In the genomic region with DNA sequence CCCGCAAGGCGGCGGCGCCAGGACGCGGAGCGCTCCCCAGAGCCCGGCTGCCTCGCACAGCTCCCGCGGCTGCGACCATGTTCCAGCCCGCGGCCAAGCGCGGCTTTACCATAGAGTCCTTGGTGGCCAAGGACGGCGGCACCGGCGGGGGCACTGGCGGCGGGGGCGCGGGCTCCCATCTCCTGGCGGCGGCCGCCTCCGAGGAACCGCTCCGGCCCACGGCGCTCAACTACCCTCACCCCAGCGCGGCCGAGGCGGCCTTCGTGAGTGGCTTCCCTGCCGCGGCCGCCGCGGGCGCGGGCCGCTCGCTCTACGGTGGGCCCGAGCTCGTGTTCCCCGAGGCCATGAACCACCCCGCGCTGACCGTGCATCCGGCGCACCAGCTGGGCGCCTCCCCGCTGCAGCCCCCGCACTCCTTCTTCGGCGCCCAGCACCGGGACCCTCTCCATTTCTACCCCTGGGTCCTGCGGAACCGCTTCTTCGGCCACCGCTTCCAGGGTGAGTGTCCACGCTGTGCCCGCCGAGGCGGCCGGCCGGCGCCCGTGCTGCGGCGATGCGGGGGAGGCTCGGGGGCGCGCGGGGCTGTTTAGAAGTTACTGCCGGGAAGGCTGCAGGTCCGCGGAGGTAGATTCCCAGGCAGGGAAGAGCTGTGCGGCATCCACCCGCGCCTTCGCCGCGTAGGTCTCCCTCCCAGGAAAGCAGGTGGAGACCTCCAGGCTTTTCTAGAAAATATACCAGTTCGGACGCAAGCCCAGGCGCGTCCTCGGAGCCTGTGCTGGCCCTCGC, we compare ENCODE assay signal across 8 cellular contexts. TPM values are rescaled to one million over a fixed set of nuclear protein-coding genes. Genes with fewer than 3 reads are reported as not detected.
A peak's percentile ranks its signal among the peaks of the same experiment; 100 is the strongest.
DNase-seq lines count a peak whose midpoint lies in the region; ATAC-seq and TF ChIP-seq lines count a peak whose summit lies in the region.

No MANE protein-coding gene starts in this region.

- H4K20me1 ChIP-seq in smooth muscle cell (ENCODE audit: low read depth), result peaks cover 7% of the 10 kb centered on the region

- H3K79me2 ChIP-seq in smooth muscle cell (ENCODE audit: low read depth), result no peaks in the 10 kb centered on the region

- no peak overlapping the region for H3K27ac Mint-ChIP-seq in activated CD8-positive, alpha-beta T cell treated with anti-CD3 and anti-CD28 coated beads for 36 hours
- H3K27ac Mint-ChIP-seq in activated CD8-positive, alpha-beta T cell treated with anti-CD3 and anti-CD28 coated beads, Interleukin-2, amount 10 ng/mL, durations not matched to agents 7 days and 5 days, result no peak overlapping the region

- no peak for DNase-seq in activated CD8-positive, alpha-beta T cell treated with anti-CD3 and anti-CD28 coated beads for 36 hours
- no peak for DNase-seq in activated CD8-positive, alpha-beta T cell treated with anti-CD3 and anti-CD28 coated beads, Interleukin-2, amount 10 ng/mL, durations not matched to agents 7 days and 5 days
- DNase-seq in NCI-H69 (lab: John Stamatoyannopoulos, UW), result peak; percentile 70
- no peak for DNase-seq in esophagus muscularis mucosa (ENCODE audit: extremely low spot score)
- no peak for DNase-seq in smooth muscle cell (lab: John Stamatoyannopoulos, UW; ENCODE audit: unreplicated experiment)
- DNase-seq in inferior parietal cortex (ENCODE audit: extremely low spot score), result no peak

- no peak overlapping the region for H3K9ac ChIP-seq in smooth muscle cell (ENCODE audit: low read depth)

- TF ChIP-seq EP300 in esophagus muscularis mucosa (IDR thresholded peaks at IDR 0.05), result no peak

- peaks cover 80% of the 10 kb centered on the region for H3K27me3 Mint-ChIP-seq in activated CD8-positive, alpha-beta T cell treated with anti-CD3 and anti-CD28 coated beads for 36 hours
- H3K27me3 Mint-ChIP-seq in activated CD8-positive, alpha-beta T cell treated with anti-CD3 and anti-CD28 coated beads, Interleukin-2, amount 10 ng/mL, durations not matched to agents 7 days and 5 days (ENCODE audit: low read depth), result peaks cover 79% of the 10 kb centered on the region

- H3K4me3 ChIP-seq in esophagus muscularis mucosa (peak overlapping the region; percentile 47 to 57 (median 49)), smooth muscle cell (peak overlapping the region; percentile 36)

- peak overlapping the region; percentile 75 for H3K4me2 ChIP-seq in smooth muscle cell

- POLR2A ChIA-PET in activated CD8-positive, alpha-beta T cell treated with anti-CD3 and anti-CD28 coated beads for 36 hours (lab: Charles Lee), result interaction anchor here (0.8 kb wide), 1 partner anchor 8 kb away, joined by 4 read pairs; no protein-coding TSS in a partner anchor
- POLR2A ChIA-PET in activated CD8-positive, alpha-beta T cell treated with anti-CD3 and anti-CD28 coated beads, Interleukin-2, amount 10 ng/mL, durations not matched to agents 7 days and 5 days (lab: Charles Lee), result no interaction called here

- H2AFZ ChIP-seq in smooth muscle cell (ENCODE audit: low read depth), result no peak overlapping the region

- H3K36me3 ChIP-seq in esophagus muscularis mucosa (no peaks in the 10 kb centered on the region), smooth muscle cell (ENCODE audit: low read depth) (no peaks in the 10 kb centered on the region)

- TF ChIP-seq POLR2A in esophagus muscularis mucosa (IDR thresholded peaks at IDR 0.05; ENCODE audit: low read depth), result no peak

- ATAC-seq in activated CD8-positive, alpha-beta T cell treated with anti-CD3 and anti-CD28 coated beads for 36 hours, result peak; percentile 23
- ATAC-seq in activated CD8-positive, alpha-beta T cell treated with anti-CD3 and anti-CD28 coated beads, Interleukin-2, amount 10 ng/mL, durations not matched to agents 7 days and 5 days, result no peak
- ATAC-seq in GM19328 (IDR thresholded peaks at IDR 0.05; ENCODE audit: unreplicated experiment) (no peak), HG03565 (IDR thresholded peaks at IDR 0.05; ENCODE audit: unreplicated experiment) (no peak)

- CTCF ChIA-PET in activated CD8-positive, alpha-beta T cell treated with anti-CD3 and anti-CD28 coated beads for 36 hours (lab: Charles Lee), result interaction anchor here (1.2 to 3.3 kb wide), 5 partner anchors 9 to 56 kb away, joined by 3 to 23 read pairs (median 6); a partner anchor contains a TSS
- CTCF ChIA-PET in activated CD8-positive, alpha-beta T cell treated with anti-CD3 and anti-CD28 coated beads, Interleukin-2, amount 10 ng/mL, durations not matched to agents 7 days and 5 days (lab: Charles Lee), result interaction anchor here (1.6 to 2.8 kb wide), 3 partner anchors 8 to 56 kb away, joined by 5 to 10 read pairs (median 9); no protein-coding TSS in a partner anchor

- peak overlapping the region; percentile 41 for H3K4me3 Mint-ChIP-seq in activated CD8-positive, alpha-beta T cell treated with anti-CD3 and anti-CD28 coated beads for 36 hours
- H3K4me3 Mint-ChIP-seq in activated CD8-positive, alpha-beta T cell treated with anti-CD3 and anti-CD28 coated beads, Interleukin-2, amount 10 ng/mL, durations not matched to agents 7 days and 5 days, result no peak overlapping the region

- H3K36me3 Mint-ChIP-seq in activated CD8-positive, alpha-beta T cell treated with anti-CD3 and anti-CD28 coated beads for 36 hours (ENCODE audit: low read depth), result no peaks in the 10 kb centered on the region
- no peaks in the 10 kb centered on the region for H3K36me3 Mint-ChIP-seq in activated CD8-positive, alpha-beta T cell treated with anti-CD3 and anti-CD28 coated beads, Interleukin-2, amount 10 ng/mL, durations not matched to agents 7 days and 5 days (ENCODE audit: low read depth)

- TF ChIP-seq CTCF in activated CD8-positive, alpha-beta T cell treated with anti-CD3 and anti-CD28 coated beads for 36 hours (IDR thresholded peaks at IDR 0.05), result no peak
- TF ChIP-seq CTCF in esophagus muscularis mucosa (IDR thresholded peaks at IDR 0.05) (no peak), smooth muscle cell (IDR thresholded peaks at IDR 0.05; ENCODE audit: borderline replicate concordance, insufficient read depth, poor library complexity, severe bottlenecking) (no peak)

- intact Hi-C loops in activated CD8-positive, alpha-beta T cell treated with anti-CD3 and anti-CD28 coated beads for 36 hours (cut with micrococcal nuclease), result no loop called here
- intact Hi-C loops in esophagus muscularis mucosa (cut with DNase I), result no loop called here

- peaks cover 31% of the 10 kb centered on the region for H3K4me1 Mint-ChIP-seq in activated CD8-positive, alpha-beta T cell treated with anti-CD3 and anti-CD28 coated beads for 36 hours (ENCODE audit: low read depth)
- H3K4me1 Mint-ChIP-seq in activated CD8-positive, alpha-beta T cell treated with anti-CD3 and anti-CD28 coated beads, Interleukin-2, amount 10 ng/mL, durations not matched to agents 7 days and 5 days (ENCODE audit: low read depth), result peaks cover 30% of the 10 kb centered on the region

- H3K27me3 ChIP-seq in esophagus muscularis mucosa (peaks cover 32 to 100% (median 95%) of the 10 kb centered on the region in 4 donors), smooth muscle cell (ENCODE audit: low read depth) (peaks cover 100% of the 10 kb centered on the region)

- no peaks in the 10 kb centered on the region for H3F3A ChIP-seq in smooth muscle cell (ENCODE audit: low read depth)

- H3K4me1 ChIP-seq in esophagus muscularis mucosa (peaks cover 53 to 67% (median 61%) of the 10 kb centered on the region in 4 donors), smooth muscle cell (ENCODE audit: low read depth) (peaks cover 28% of the 10 kb centered on the region)

- H3K9me3 Mint-ChIP-seq in activated CD8-positive, alpha-beta T cell treated with anti-CD3 and anti-CD28 coated beads for 36 hours, result no peaks in the 10 kb centered on the region
- H3K9me3 Mint-ChIP-seq in activated CD8-positive, alpha-beta T cell treated with anti-CD3 and anti-CD28 coated beads, Interleukin-2, amount 10 ng/mL, durations not matched to agents 7 days and 5 days (ENCODE audit: insufficient read depth), result no peaks in the 10 kb centered on the region

- WGBS in esophagus muscularis mucosa, result 3% methylated on average over 5 of the region's 95 CpGs
- 1% methylated on average over 83 of the region's 95 CpGs for WGBS in smooth muscle cell (ENCODE audit: low lambda C conversion rate)

- H3K9me3 ChIP-seq in esophagus muscularis mucosa (no peaks in the 10 kb centered on the region), smooth muscle cell (replicated peaks; ENCODE audit: low read depth) (no peaks in the 10 kb centered on the region)

- H3K27ac ChIP-seq in esophagus muscularis mucosa (replicated peaks in 1 of 4), result no peak overlapping the region
- H3K27ac ChIP-seq in smooth muscle cell (ENCODE audit: low read depth), result no peak overlapping the region

RNA-seq across cellular contexts. Expression of a gene that starts 0.7 kb away (rescaled TPM):
- total RNA-seq in activated CD8-positive, alpha-beta T cell treated with anti-CD3 and anti-CD28 coated beads for 36 hours, result not detected
- not detected for total RNA-seq in activated CD8-positive, alpha-beta T cell treated with anti-CD3 and anti-CD28 coated beads, Interleukin-2, amount 10 ng/mL, durations not matched to agents 7 days and 5 days
- total RNA-seq in esophagus muscularis mucosa (not detected), smooth muscle cell (not detected in 2 replicates)
- polyA plus RNA-seq in smooth muscle cell, result not detected in 2 replicates

RNA-seq across cellular contexts. Expression of a gene that starts 30.9 kb away (rescaled TPM):
- 1 to 10 TPM; 7.8 to 9.4 TPM for total RNA-seq in activated CD8-positive, alpha-beta T cell treated with anti-CD3 and anti-CD28 coated beads for 36 hours
- under 1 TPM; 0.65 to 0.79 TPM for total RNA-seq in activated CD8-positive, alpha-beta T cell treated with anti-CD3 and anti-CD28 coated beads, Interleukin-2, amount 10 ng/mL, durations not matched to agents 7 days and 5 days
- total RNA-seq in esophagus muscularis mucosa, result 10 to 100 TPM; 30.3 to 57.0 (median 50.3) TPM
- total RNA-seq in smooth muscle cell, result 4.1 and 8.4 TPM in 2 replicates
- 13.2 and 15.8 TPM in 2 replicates for polyA plus RNA-seq in smooth muscle cell
